ENCODE assay signal across 8 cellular contexts in the genomic region with DNA sequence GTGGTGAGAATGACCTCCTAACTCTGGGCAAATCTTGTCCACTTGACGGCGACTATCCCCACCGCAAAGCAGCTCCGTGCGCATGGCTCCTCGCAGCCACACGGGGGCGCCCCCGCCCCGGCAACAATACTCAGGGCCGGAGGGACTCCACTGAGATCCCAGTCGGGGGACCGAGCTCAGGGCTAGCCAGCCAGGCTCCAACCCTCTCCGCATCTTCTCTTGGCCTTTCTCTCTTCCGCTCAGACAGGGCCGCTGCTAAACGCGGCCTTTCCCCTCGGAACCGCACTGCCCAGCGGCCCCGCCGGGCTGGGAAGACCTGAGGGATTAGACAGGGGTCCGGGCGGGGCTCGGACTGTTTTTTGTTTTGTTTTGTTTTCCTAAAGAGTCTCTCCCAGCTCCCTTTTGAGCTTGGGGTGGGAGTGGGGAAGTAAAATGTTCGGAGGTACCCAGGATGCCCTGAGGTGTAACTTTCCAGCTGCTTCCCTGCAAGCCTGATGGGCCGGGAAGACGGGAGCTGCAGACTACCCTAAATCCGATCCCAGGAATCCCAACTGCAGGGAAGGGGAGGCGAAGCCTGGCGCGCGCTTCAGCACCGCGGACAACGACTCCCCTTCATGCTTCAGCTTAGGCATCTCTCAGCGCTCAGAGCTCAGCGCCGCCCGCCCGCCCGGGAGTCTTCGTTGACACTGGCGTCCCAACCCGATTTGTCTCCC. TPM values are rescaled to one million over a fixed set of nuclear protein-coding genes. Genes with fewer than 3 reads are reported as not detected.
A peak's percentile ranks its signal among the peaks of the same experiment; 100 is the strongest.
DNase-seq lines count a peak whose midpoint lies in the region; ATAC-seq and TF ChIP-seq lines count a peak whose summit lies in the region.

No MANE protein-coding gene starts in this region.

- ATAC-seq in GM18909 (IDR thresholded peaks at IDR 0.05; ENCODE audit: poor library complexity, unreplicated experiment) (peak; percentile 74), HG03342 (IDR thresholded peaks at IDR 0.05; ENCODE audit: unreplicated experiment) (peak; percentile 75), lower lobe of right lung (peak; percentile 89 to 92)

- H3K4me3 Mint-ChIP-seq in activated CD4-positive, alpha-beta memory T cell treated with anti-CD3 and anti-CD28 coated beads for 36 hours: peak overlapping the region; percentile 74

- intact Hi-C loops in activated CD4-positive, alpha-beta memory T cell treated with anti-CD3 and anti-CD28 coated beads for 36 hours (cut with micrococcal nuclease): loop anchor here (1.0 to 10.0 kb wide), 5 partner anchors 24 to 232 kb away; a partner anchor contains a TSS
- intact Hi-C loops in lower lobe of right lung (cut with DNase I): no loop called here

- H3K27me3 Mint-ChIP-seq in activated CD4-positive, alpha-beta memory T cell treated with anti-CD3 and anti-CD28 coated beads for 36 hours: peaks cover 2% of the 10 kb centered on the region

- no peaks in the 10 kb centered on the region for H3K9me3 Mint-ChIP-seq in activated CD4-positive, alpha-beta memory T cell treated with anti-CD3 and anti-CD28 coated beads for 36 hours

- H3K36me3 ChIP-seq in duodenal mucosa (ENCODE audit: control insufficient read depth in 1 of 2, insufficient read depth in 2 of 2, low read length in 2 of 2) (peaks cover 4% of the 10 kb centered on the region in 2 donors), lower lobe of right lung (peaks cover 4% of the 10 kb centered on the region)

- peaks cover 48% of the 10 kb centered on the region for H3K4me1 Mint-ChIP-seq in activated CD4-positive, alpha-beta memory T cell treated with anti-CD3 and anti-CD28 coated beads for 36 hours (ENCODE audit: low read depth)

- H3K27ac ChIP-seq in duodenal mucosa (ENCODE audit: low read depth, low read length) (no peak overlapping the region), lower lobe of right lung (no peak overlapping the region)

- H3K9me3 ChIP-seq in duodenal mucosa (ENCODE audit: control insufficient read depth in 1 of 2, low read length in 2 of 2) (no peaks in the 10 kb centered on the region), lower lobe of right lung (no peaks in the 10 kb centered on the region)

- no peak overlapping the region for H3K27ac Mint-ChIP-seq in activated CD4-positive, alpha-beta memory T cell treated with anti-CD3 and anti-CD28 coated beads for 36 hours

- no peaks in the 10 kb centered on the region for H3K27me3 ChIP-seq in duodenal mucosa (ENCODE audit: control insufficient read depth in 1 of 2, insufficient read depth in 2 of 2, low read length in 2 of 2)
- H3K27me3 ChIP-seq in lower lobe of right lung (ENCODE audit: low read depth): no peaks in the 10 kb centered on the region

- POLR2A ChIA-PET in activated CD4-positive, alpha-beta memory T cell treated with anti-CD3 and anti-CD28 coated beads for 36 hours (lab: Charles Lee): interaction anchor here (1.2 to 2.6 kb wide), 4 partner anchors 11 to 169 kb away, joined by 3 to 15 read pairs (median 8); a partner anchor contains a TSS

- TF ChIP-seq CTCF in AG09309 (IDR thresholded peaks at IDR 0.05; ENCODE audit: control insufficient read depth, insufficient read depth, low read depth, low read length, missing control alignments) (peak; percentile 99), lower lobe of right lung (IDR thresholded peaks at IDR 0.05) (peak; percentile 95)

- peak overlapping the region in 1 of 2 donors; percentile 27 for H3K9ac ChIP-seq in duodenal mucosa (ENCODE audit: low read depth in 1 of 2, low read length in 2 of 2)

- CTCF ChIA-PET in activated CD4-positive, alpha-beta memory T cell treated with anti-CD3 and anti-CD28 coated beads for 36 hours (lab: Charles Lee): interaction anchor here (0.5 to 9.6 kb wide), 64 partner anchors 8 to 679 kb away, joined by 3 to 248 read pairs (median 4); a partner anchor contains a TSS

- H3K4me1 ChIP-seq in duodenal mucosa (ENCODE audit: control insufficient read depth in 1 of 2, insufficient read depth in 2 of 2, low read length in 2 of 2) (peaks cover 10 to 23% of the 10 kb centered on the region in 2 donors), lower lobe of right lung (peaks cover 31% of the 10 kb centered on the region)

- no peak for DNase-seq in AG09309 (ENCODE audit: low read depth)
- DNase-seq in NCI-H526 (lab: John Stamatoyannopoulos, UW): peak; percentile 42 to 89
- DNase-seq in activated CD4-positive, alpha-beta memory T cell treated with anti-CD3 and anti-CD28 coated beads for 36 hours: peak; percentile 88
- DNase-seq in lower lobe of right lung: peak; percentile 85
- peak in 2 of 3 experiments; percentile 45 to 72 for DNase-seq in stimulated activated CD4-positive, alpha-beta T cell treated with anti-CD3 and anti-CD28 coated beads, TNF-alpha, amount 100 ng/mL, for 24 hours (ENCODE audit: low read depth in 3 of 3)

- H3K4me3 ChIP-seq in AG09309 (ENCODE audit: control insufficient read depth, low read depth, low read length) (peak overlapping the region; percentile 45), duodenal mucosa (ENCODE audit: low read depth in 1 of 2, low read length in 2 of 2) (peak overlapping the region; percentile 27 to 53), lower lobe of right lung (peak overlapping the region; percentile 42)

- no peaks in the 10 kb centered on the region for H3K36me3 Mint-ChIP-seq in activated CD4-positive, alpha-beta memory T cell treated with anti-CD3 and anti-CD28 coated beads for 36 hours

RNA-seq across cellular contexts. Expression of a gene that starts 2.7 kb away (rescaled TPM):
- 1 to 10 TPM; 1.4 to 1.8 TPM for total RNA-seq in activated CD4-positive, alpha-beta memory T cell treated with anti-CD3 and anti-CD28 coated beads for 36 hours
- total RNA-seq in lower lobe of right lung: 3.7 TPM

RNA-seq across cellular contexts. Expression of a gene that starts 22.7 kb away (rescaled TPM):
- total RNA-seq in activated CD4-positive, alpha-beta memory T cell treated with anti-CD3 and anti-CD28 coated beads for 36 hours: 100 to 1,000 TPM in 1 of 2 experiments, 10 to 100 TPM in 1; 93.2 to 105 TPM
- total RNA-seq in lower lobe of right lung: 113 TPM

RNA-seq across cellular contexts. Expression of a gene that starts 57.7 kb away (rescaled TPM):
- total RNA-seq in activated CD4-positive, alpha-beta memory T cell treated with anti-CD3 and anti-CD28 coated beads for 36 hours: 100 to 1,000 TPM; 168 to 172 TPM
- total RNA-seq in lower lobe of right lung: 17.4 TPM
